Comparison of ENCODE assay signal across 10 cellular contexts in genomic region chr9:34984049-34984448, GRCh38. TPM values are rescaled to one million over a fixed set of nuclear protein-coding genes. Genes with fewer than 3 reads are reported as not detected.
DNase-seq lines count a peak whose midpoint lies in the region; ATAC-seq and TF ChIP-seq lines count a peak whose summit lies in the region.
"Had no signal": no experiment of that assay in that cellular context is flagged by ENCODE, and none has a peak within 500 bp of the region (broad histone marks: within the 10 kb centered on the region; RNA-seq: fewer than 3 reads in every experiment).

No MANE protein-coding gene starts in this region.

- H3K14ac ChIP-seq in neuronal stem cell (ENCODE audit: low read length), result no peak overlapping the region

- no peak overlapping the region for H2BK5ac ChIP-seq in neuronal stem cell (ENCODE audit: low read length)

- no peak overlapping the region for H2BK120ac ChIP-seq in neuronal stem cell (ENCODE audit: low read depth, low read length)

- no peaks in the 10 kb centered on the region for H3K79me1 ChIP-seq in neuronal stem cell (ENCODE audit: low read depth, low read length)

- TF ChIP-seq CTCF in choroid plexus epithelial cell (conservative IDR thresholded peaks at IDR 0.05; ENCODE audit: low read depth, low read length), result no peak
- TF ChIP-seq CTCF in GM10248 (IDR thresholded peaks at IDR 0.05; ENCODE audit: control extremely low read depth, extremely low read depth, low read depth, missing control alignments), result no peak

- H4K91ac ChIP-seq in neuronal stem cell (ENCODE audit: low read depth, low read length, poor library complexity), result no peak overlapping the region

- H3K4ac ChIP-seq in neuronal stem cell (ENCODE audit: low read length), result no peak overlapping the region

- DNase-seq in activated CD4-positive, alpha-beta T cell treated with anti-CD3 and anti-CD28 coated beads for 48 hours, result peak; percentile 40
- no peak for DNase-seq in activated CD4-positive, alpha-beta T cell treated with anti-CD3 and anti-CD28 coated beads for 1 hour
- DNase-seq in NCI-H460 (ENCODE audit: extremely low read depth, low read depth) (peak; percentile 12), choroid plexus epithelial cell (ENCODE audit: low read depth) (peak; percentile 48), neuronal stem cell (ENCODE audit: low spot score) (peak; percentile 68), NCI-H446 treated with DMSO at 0.1 percent for 48 hours (lab: John Stamatoyannopoulos, UW) (no peak), GM10248 (ENCODE audit: extremely low spot score) (no peak)
- DNase-seq: upper lobe of right lung had no signal

- H3K23ac ChIP-seq in neuronal stem cell (ENCODE audit: low read depth, low read length, poor library complexity), result no peak overlapping the region

- no peak overlapping the region for H3K4me2 ChIP-seq in neuronal stem cell (ENCODE audit: insufficient read depth, low read length, poor library complexity, severe bottlenecking)

- ATAC-seq in GM18498 (IDR thresholded peaks at IDR 0.05; ENCODE audit: unreplicated experiment), result no peak
- ATAC-seq: upper lobe of right lung had no signal

- no peaks in the 10 kb centered on the region for H3K9me3 ChIP-seq in neuronal stem cell (replicated peaks in 1 of 2; ENCODE audit: control insufficient read depth in 2 of 2, insufficient read depth in 1 of 2, low read depth in 1 of 2, low read length in 2 of 2)
- H3K9me3 ChIP-seq: upper lobe of right lung had no signal

- no CpG with 5 or more reads among the region's 1 CpG for WGBS in neuronal stem cell (ENCODE audit: extremely low coverage in 2 of 2, insufficient read length in 2 of 2, insufficient replicate concordance in 1 of 2), 2 donors

- CTCF ChIA-PET in GM10248 (lab: Yijun Ruan, JAX), result interaction anchor here (0.9 to 4.9 kb wide), 18 partner anchors 8 to 308 kb away, joined by 3 to 67 read pairs (median 6); a partner anchor contains a TSS

- H4K8ac ChIP-seq in neuronal stem cell (ENCODE audit: low read depth, low read length), result no peak overlapping the region

- H2BK15ac ChIP-seq in neuronal stem cell (ENCODE audit: low read length), result no peak overlapping the region

- H3K18ac ChIP-seq in neuronal stem cell (ENCODE audit: low read length), result no peak overlapping the region

- H3K27ac ChIP-seq in neuronal stem cell (replicated peaks; ENCODE audit: low read length), result no peak overlapping the region
- H3K27ac ChIP-seq: upper lobe of right lung had no signal

- H3K27me3 ChIP-seq in neuronal stem cell (ENCODE audit: control insufficient read depth in 3 of 3, insufficient read depth in 3 of 3, low read depth in 1 of 3, low read length in 3 of 3), result peaks cover 0 to 17% (median 0%) of the 10 kb centered on the region in 3 experiments
- H3K27me3 ChIP-seq: upper lobe of right lung had no signal

- H2BK12ac ChIP-seq in neuronal stem cell (ENCODE audit: low read length), result no peak overlapping the region

- H3K9ac ChIP-seq in neuronal stem cell (ENCODE audit: low read depth, low read length, poor library complexity), result no peak overlapping the region

- POLR2A ChIA-PET in GM10248 (lab: Yijun Ruan, JAX), result no interaction called here

- H2AK5ac ChIP-seq in neuronal stem cell (ENCODE audit: low read depth, low read length), result no peak overlapping the region

- no peaks in the 10 kb centered on the region for H3K36me3 ChIP-seq in neuronal stem cell (replicated peaks in 1 of 2; ENCODE audit: control insufficient read depth in 2 of 2, insufficient read depth in 2 of 2, low read length in 2 of 2)
- H3K36me3 ChIP-seq: upper lobe of right lung had no signal

- H3K4me1 ChIP-seq in neuronal stem cell (ENCODE audit: control insufficient read depth in 2 of 2, insufficient read depth in 1 of 2, low read depth in 1 of 2, low read length in 2 of 2), result peaks cover 11 to 25% of the 10 kb centered on the region in 2 donors

- H3K4me3 ChIP-seq in choroid plexus epithelial cell (ENCODE audit: low read depth, low read length) (no peak overlapping the region), neuronal stem cell (ENCODE audit: low read length in 2 of 2) (no peak overlapping the region)
- H3K4me3 ChIP-seq: upper lobe of right lung had no signal

- H2AFZ ChIP-seq in neuronal stem cell (ENCODE audit: low read length), result no peak overlapping the region

RNA-seq across cellular contexts. Expression of gene DNAJB5, which starts 5.5 kb away (rescaled TPM):
- 0.17 and 0.27 TPM in 2 replicates for total RNA-seq in NCI-H460 (2014; rRNA removed; shearing (Covaris generic))
- polyA plus RNA-seq in NCI-H460 (2014; cell fraction: nucleus; rRNA removed), result 0.04 and 0.81 TPM in 2 replicates
- polyA plus RNA-seq in neuronal stem cell (2013, experiment 1 of 2), result 41.4 TPM
- 40.8 TPM for polyA plus RNA-seq in neuronal stem cell (2013, experiment 2 of 2)

RNA-seq across cellular contexts. Expression of gene PHF24, which starts 26.0 kb away (rescaled TPM):
- total RNA-seq in NCI-H460 (2014; rRNA removed; shearing (Covaris generic)), result not detected in 2 replicates
- not detected in 2 replicates for polyA plus RNA-seq in NCI-H460 (2014; cell fraction: nucleus; rRNA removed)
- polyA plus RNA-seq in neuronal stem cell (2013, experiment 1 of 2), result 1.5 TPM
- polyA plus RNA-seq in neuronal stem cell (2013, experiment 2 of 2), result 1.4 TPM
- total RNA-seq: dermis microvascular lymphatic vessel endothelial cell had no signal

Comparison
In these comparisons a context has a peak if more than half of its experiments do, and no peak if none do; other contexts are left out.
1. DNase-seq: peak in activated CD4-positive, alpha-beta T cell treated with anti-CD3 and anti-CD28 coated beads for 48 hours (single experiment), NCI-H460 (single experiment), choroid plexus epithelial cell (single experiment) and neuronal stem cell (single experiment); none in activated CD4-positive, alpha-beta T cell treated with anti-CD3 and anti-CD28 coated beads for 1 hour (single experiment), NCI-H446 treated with DMSO at 0.1 percent for 48 hours (single experiment) and GM10248 (single experiment).